ENCODE assay signal across 15 cellular contexts in genomic region chr5:132449060-132449459, GRCh38.
"Had no signal": no experiment of that assay in that cellular context is flagged by ENCODE, and none has a peak within 500 bp of the region (broad histone marks: within the 10 kb centered on the region; RNA-seq: fewer than 3 reads in every experiment).

No MANE protein-coding gene starts in this region.

- H3K4me3 ChIP-seq: lower lobe of right lung, tibial artery, vagina had no signal

- H3K27me3 ChIP-seq: brain microvascular endothelial cell, tibial artery, vagina had no signal

- H3K27me3 Mint-ChIP-seq: activated CD4-positive, alpha-beta memory T cell treated with anti-CD3 and anti-CD28 coated beads for 36 hours; activated naive CD8-positive, alpha-beta T cell treated with anti-CD3 and anti-CD28 coated beads, Interleukin-2, amount 10 ng/mL, durations not matched to agents 7 days and 5 days; activated T-cell treated with anti-CD3 and anti-CD28 coated beads, Interleukin-2, amount 50 U/mL, for 24 hours had no signal

- H3K27ac ChIP-seq: brain microvascular endothelial cell, lower lobe of right lung, tibial artery, vagina had no signal

- DNase-seq: activated CD4-positive, alpha-beta memory T cell treated with anti-CD3 and anti-CD28 coated beads for 36 hours; activated CD4-positive, alpha-beta T cell treated with anti-CD3 and anti-CD28 coated beads for 1 hour; activated naive CD8-positive, alpha-beta T cell treated with anti-CD3 and anti-CD28 coated beads, Interleukin-2, amount 10 ng/mL, durations not matched to agents 7 days and 5 days; anterior cingulate cortex; brain microvascular endothelial cell; effector memory CD4-positive, alpha-beta T cell; head of caudate nucleus; lower lobe of right lung; occipital lobe; stimulated activated CD4-positive, alpha-beta T cell treated with anti-CD3 and anti-CD28 coated beads, Interleukin-2, amount 100 ng/mL, for 48 hours; stimulated activated naive CD4-positive, alpha-beta T cell; T1000 had no signal

- H3K9me3 ChIP-seq: lower lobe of right lung, tibial artery, vagina had no signal

- H3K27ac Mint-ChIP-seq: activated CD4-positive, alpha-beta memory T cell treated with anti-CD3 and anti-CD28 coated beads for 36 hours had no signal

- H3K9me3 Mint-ChIP-seq: activated CD4-positive, alpha-beta memory T cell treated with anti-CD3 and anti-CD28 coated beads for 36 hours; activated T-cell treated with anti-CD3 and anti-CD28 coated beads, Interleukin-2, amount 50 U/mL, for 24 hours had no signal

- H3K4me3 Mint-ChIP-seq: activated CD4-positive, alpha-beta memory T cell treated with anti-CD3 and anti-CD28 coated beads for 36 hours; activated naive CD8-positive, alpha-beta T cell treated with anti-CD3 and anti-CD28 coated beads, Interleukin-2, amount 10 ng/mL, durations not matched to agents 7 days and 5 days; activated T-cell treated with anti-CD3 and anti-CD28 coated beads, Interleukin-2, amount 50 U/mL, for 24 hours had no signal

- ATAC-seq: lower lobe of right lung had no signal

- H3K36me3 ChIP-seq: brain microvascular endothelial cell, vagina had no signal
